ENCODE assay signal across 1 cellular context in genomic region chr10:119725550-119726290, GRCh38.
TF ChIP-seq lines count a peak whose summit lies in the region.

A gene with protein sequence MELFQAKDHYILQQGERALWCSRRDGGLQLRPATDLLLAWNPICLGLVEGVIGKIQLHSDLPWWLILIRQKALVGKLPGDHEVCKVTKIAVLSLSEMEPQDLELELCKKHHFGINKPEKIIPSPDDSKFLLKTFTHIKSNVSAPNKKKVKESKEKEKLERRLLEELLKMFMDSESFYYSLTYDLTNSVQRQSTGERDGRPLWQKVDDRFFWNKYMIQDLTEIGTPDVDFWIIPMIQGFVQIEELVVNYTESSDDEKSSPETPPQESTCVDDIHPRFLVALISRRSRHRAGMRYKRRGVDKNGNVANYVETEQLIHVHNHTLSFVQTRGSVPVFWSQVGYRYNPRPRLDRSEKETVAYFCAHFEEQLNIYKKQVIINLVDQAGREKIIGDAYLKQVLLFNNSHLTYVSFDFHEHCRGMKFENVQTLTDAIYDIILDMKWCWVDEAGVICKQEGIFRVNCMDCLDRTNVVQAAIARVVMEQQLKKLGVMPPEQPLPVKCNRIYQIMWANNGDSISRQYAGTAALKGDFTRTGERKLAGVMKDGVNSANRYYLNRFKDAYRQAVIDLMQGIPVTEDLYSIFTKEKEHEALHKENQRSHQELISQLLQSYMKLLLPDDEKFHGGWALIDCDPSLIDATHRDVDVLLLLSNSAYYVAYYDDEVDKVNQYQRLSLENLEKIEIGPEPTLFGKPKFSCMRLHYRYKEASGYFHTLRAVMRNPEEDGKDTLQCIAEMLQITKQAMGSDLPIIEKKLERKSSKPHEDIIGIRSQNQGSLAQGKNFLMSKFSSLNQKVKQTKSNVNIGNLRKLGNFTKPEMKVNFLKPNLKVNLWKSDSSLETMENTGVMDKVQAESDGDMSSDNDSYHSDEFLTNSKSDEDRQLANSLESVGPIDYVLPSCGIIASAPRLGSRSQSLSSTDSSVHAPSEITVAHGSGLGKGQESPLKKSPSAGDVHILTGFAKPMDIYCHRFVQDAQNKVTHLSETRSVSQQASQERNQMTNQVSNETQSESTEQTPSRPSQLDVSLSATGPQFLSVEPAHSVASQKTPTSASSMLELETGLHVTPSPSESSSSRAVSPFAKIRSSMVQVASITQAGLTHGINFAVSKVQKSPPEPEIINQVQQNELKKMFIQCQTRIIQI (plus strand): TSS chr10:119726050. CDS start chr10:119726263, 213 bp downstream.

TF ChIP-seq in HEK293, 187 proteins besides CTCF, POLR2A, EP300 and RAD21 (continued from another document):
- TF ChIP-seq ZNF133 (tag by site-specific recombination; IDR thresholded peaks at IDR 0.05), result no peak
- no peak for TF ChIP-seq ZNF24 (tag by site-specific recombination; IDR thresholded peaks at IDR 0.05)
- TF ChIP-seq ZNF16 (tag by site-specific recombination; IDR thresholded peaks at IDR 0.05; ENCODE audit: low read depth), result no peak
- TF ChIP-seq ZNF621 (tag by site-specific recombination; IDR thresholded peaks at IDR 0.05), result no peak
- TF ChIP-seq ZNF362 (tag by site-specific recombination; IDR thresholded peaks at IDR 0.05), result no peak
- peak; percentile 100 for TF ChIP-seq IKZF3 (tag by site-specific recombination; IDR thresholded peaks at IDR 0.05)
- TF ChIP-seq PRDM1 (tag by site-specific recombination; IDR thresholded peaks at IDR 0.05), result 0 out of 2 replicates have a peak, but pooled peaks have one; percentile 21
- TF ChIP-seq, protein P1, sequence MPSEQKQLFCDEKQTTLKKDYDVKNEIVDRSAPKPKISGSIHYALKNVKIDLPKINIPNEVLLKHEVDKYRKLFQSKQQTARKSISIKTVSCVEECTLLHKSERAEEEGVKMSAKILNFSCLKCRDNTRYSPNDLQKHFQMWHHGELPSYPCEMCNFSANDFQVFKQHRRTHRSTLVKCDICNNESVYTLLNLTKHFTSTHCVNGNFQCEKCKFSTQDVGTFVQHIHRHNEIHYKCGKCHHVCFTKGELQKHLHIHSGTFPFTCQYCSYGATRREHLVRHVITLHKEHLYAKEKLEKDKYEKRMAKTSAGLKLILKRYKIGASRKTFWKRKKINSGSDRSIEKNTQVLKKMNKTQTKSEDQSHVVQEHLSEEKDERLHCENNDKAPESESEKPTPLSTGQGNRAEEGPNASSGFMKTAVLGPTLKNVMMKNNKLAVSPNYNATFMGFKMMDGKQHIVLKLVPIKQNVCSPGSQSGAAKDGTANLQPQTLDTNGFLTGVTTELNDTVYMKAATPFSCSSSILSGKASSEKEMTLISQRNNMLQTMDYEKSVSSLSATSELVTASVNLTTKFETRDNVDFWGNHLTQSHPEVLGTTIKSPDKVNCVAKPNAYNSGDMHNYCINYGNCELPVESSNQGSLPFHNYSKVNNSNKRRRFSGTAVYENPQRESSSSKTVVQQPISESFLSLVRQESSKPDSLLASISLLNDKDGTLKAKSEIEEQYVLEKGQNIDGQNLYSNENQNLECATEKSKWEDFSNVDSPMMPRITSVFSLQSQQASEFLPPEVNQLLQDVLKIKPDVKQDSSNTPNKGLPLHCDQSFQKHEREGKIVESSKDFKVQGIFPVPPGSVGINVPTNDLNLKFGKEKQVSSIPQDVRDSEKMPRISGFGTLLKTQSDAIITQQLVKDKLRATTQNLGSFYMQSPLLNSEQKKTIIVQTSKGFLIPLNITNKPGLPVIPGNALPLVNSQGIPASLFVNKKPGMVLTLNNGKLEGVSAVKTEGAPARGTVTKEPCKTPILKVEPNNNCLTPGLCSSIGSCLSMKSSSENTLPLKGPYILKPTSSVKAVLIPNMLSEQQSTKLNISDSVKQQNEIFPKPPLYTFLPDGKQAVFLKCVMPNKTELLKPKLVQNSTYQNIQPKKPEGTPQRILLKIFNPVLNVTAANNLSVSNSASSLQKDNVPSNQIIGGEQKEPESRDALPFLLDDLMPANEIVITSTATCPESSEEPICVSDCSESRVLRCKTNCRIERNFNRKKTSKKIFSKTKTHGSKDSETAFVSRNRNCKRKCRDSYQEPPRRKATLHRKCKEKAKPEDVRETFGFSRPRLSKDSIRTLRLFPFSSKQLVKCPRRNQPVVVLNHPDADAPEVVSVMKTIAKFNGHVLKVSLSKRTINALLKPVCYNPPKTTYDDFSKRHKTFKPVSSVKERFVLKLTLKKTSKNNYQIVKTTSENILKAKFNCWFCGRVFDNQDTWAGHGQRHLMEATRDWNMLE (tag by site-specific recombination; conservative IDR thresholded peaks at IDR 0.05; ENCODE audit: low read depth), result no peak
- no peak for TF ChIP-seq ZNF239 (tag by site-specific recombination; IDR thresholded peaks at IDR 0.05)
- peak; percentile 81; the same call in 1 of the 2 replicates for TF ChIP-seq ZNF394 (tag by site-specific recombination; IDR thresholded peaks at IDR 0.05; ENCODE audit: borderline replicate concordance)
- peak; percentile 89 for TF ChIP-seq ZNF2 (tag by site-specific recombination; IDR thresholded peaks at IDR 0.05)
- peak; percentile 54 for TF ChIP-seq ZNF660 (tag by site-specific recombination; IDR thresholded peaks at IDR 0.05)
- TF ChIP-seq ZNF561 (tag by site-specific recombination; IDR thresholded peaks at IDR 0.05; ENCODE audit: borderline replicate concordance), result peak; percentile 17
- no peak for TF ChIP-seq ZNF747 (tag by site-specific recombination; IDR thresholded peaks at IDR 0.05)
- TF ChIP-seq ZNF585B (tag by site-specific recombination; IDR thresholded peaks at IDR 0.05), result no peak
- no peak for TF ChIP-seq ZBTB1 (tag by site-specific recombination; IDR thresholded peaks at IDR 0.05)
- no peak for TF ChIP-seq ZNF521 (tag by site-specific recombination; IDR thresholded peaks at IDR 0.05)
- TF ChIP-seq, protein P2, sequence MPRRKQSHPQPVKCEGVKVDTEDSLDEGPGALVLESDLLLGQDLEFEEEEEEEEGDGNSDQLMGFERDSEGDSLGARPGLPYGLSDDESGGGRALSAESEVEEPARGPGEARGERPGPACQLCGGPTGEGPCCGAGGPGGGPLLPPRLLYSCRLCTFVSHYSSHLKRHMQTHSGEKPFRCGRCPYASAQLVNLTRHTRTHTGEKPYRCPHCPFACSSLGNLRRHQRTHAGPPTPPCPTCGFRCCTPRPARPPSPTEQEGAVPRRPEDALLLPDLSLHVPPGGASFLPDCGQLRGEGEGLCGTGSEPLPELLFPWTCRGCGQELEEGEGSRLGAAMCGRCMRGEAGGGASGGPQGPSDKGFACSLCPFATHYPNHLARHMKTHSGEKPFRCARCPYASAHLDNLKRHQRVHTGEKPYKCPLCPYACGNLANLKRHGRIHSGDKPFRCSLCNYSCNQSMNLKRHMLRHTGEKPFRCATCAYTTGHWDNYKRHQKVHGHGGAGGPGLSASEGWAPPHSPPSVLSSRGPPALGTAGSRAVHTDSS (tag by site-specific recombination; IDR thresholded peaks at IDR 0.05), result no peak
- TF ChIP-seq ZNF544 (tag by site-specific recombination; IDR thresholded peaks at IDR 0.05), result no peak
- peak; percentile 62; the same call in 1 of the 2 replicates for TF ChIP-seq ZFP37 (tag by site-specific recombination; IDR thresholded peaks at IDR 0.05)
- TF ChIP-seq ZNF311 (tag by site-specific recombination; IDR thresholded peaks at IDR 0.05; ENCODE audit: borderline replicate concordance), result no peak
- 0 out of 2 replicates have a peak, but pooled peaks have one; percentile 35 for TF ChIP-seq ZNF677 (tag by site-specific recombination; IDR thresholded peaks at IDR 0.05)
- peak; percentile 74 for TF ChIP-seq ZNF335 (tag by site-specific recombination; conservative IDR thresholded peaks at IDR 0.05)
- TF ChIP-seq ZNF701 (tag by site-specific recombination; IDR thresholded peaks at IDR 0.05), result no peak
- no peak for TF ChIP-seq ZNF624 (tag by site-specific recombination; IDR thresholded peaks at IDR 0.05)
- TF ChIP-seq ZNF600 (tag by site-specific recombination; IDR thresholded peaks at IDR 0.05), result peak; percentile 81
- no peak for TF ChIP-seq ZNF112 (tag by site-specific recombination; IDR thresholded peaks at IDR 0.05)
- TF ChIP-seq ZBTB10 (tag by site-specific recombination; IDR thresholded peaks at IDR 0.05), result 0 out of 2 replicates have a peak, but pooled peaks have one; percentile 4
- TF ChIP-seq ZNF184 (tag by site-specific recombination; IDR thresholded peaks at IDR 0.05), result peak; percentile 45; the same call in 1 of the 2 replicates
- no peak for TF ChIP-seq BCL11A (tag by site-specific recombination; IDR thresholded peaks at IDR 0.05; ENCODE audit: low read depth)
- TF ChIP-seq ZNF26 (tag by site-specific recombination; IDR thresholded peaks at IDR 0.05), result no peak
- TF ChIP-seq ZNF596 (tag by site-specific recombination; IDR thresholded peaks at IDR 0.05), result peak; percentile 47
- peak; percentile 85 for TF ChIP-seq GLIS1 (tag by site-specific recombination; IDR thresholded peaks at IDR 0.05)
- no peak for TF ChIP-seq ZNF10 (tag by site-specific recombination; IDR thresholded peaks at IDR 0.05)
